Comparison of ENCODE assay signal across 8 cellular contexts in the genomic region with DNA sequence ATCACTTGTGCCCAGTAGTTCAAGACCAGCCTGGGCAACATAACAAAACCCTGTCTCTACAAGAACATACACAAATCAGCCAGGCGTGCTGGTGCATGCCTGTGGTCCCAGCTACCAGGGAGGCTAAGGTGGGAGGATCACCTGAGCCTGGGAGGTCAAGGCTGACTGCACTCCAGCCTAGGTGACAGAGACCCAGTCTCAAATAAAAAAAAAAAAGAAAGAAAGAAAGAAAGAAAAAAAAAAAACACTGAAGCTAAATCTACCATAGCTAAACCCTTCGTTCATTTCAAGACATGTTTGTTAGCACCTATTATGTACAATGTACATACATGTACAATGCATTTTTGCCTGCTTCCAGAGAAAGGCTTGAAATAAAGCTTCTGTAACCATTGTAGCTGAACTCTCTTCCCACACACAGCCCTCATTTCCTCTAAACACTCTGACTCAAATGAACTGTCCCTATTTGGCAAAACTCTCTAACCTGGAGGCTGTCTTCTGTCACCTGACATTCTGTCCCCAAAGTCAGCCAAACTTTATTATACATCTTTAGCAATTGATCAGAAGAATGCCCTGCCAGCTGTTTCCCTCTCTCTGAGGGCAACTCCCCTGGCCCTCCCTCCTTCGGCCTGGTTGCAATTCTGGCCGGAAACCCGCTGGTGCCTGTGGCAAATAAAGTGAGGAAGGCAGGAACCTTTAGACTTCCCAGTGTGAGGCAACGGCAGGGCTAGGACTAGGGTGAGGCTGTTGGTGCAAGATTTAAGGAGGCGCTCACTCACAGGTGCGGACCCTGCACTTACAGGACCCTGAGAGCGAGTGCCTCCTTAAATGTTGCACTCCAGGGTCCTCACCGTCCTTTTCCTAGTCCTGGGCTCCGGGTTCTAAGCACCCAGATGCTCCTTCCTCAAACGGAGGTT. TPM values are rescaled to one million over a fixed set of nuclear protein-coding genes. Genes with fewer than 3 reads are reported as not detected.
A peak's percentile ranks its signal among the peaks of the same experiment; 100 is the strongest.
DNase-seq lines count a peak whose midpoint lies in the region; ATAC-seq, FAIRE-seq and TF ChIP-seq lines count a peak whose summit lies in the region.

No MANE protein-coding gene starts in this region.

- H3K4me1 ChIP-seq in H1 (replicated peaks in 1 of 4; ENCODE audit: control insufficient read depth in 3 of 4, insufficient read depth in 4 of 4, low read length in 3 of 4) (peaks cover 0 to 11% (median 5%) of the 10 kb centered on the region in 4 experiments; a peak in 6 of 7 replicates), mesodermal cell (ENCODE audit: control insufficient read depth, insufficient read depth, low read length, poor library complexity, severe bottlenecking) (peaks cover 9% of the 10 kb centered on the region), stomach smooth muscle (ENCODE audit: control insufficient read depth, insufficient read depth, low read length) (peaks cover 24% of the 10 kb centered on the region)

- BruUV-seq in Calu3 (replicated peaks; lab: Mats Ljungman, UMichigan) = TSS peak; percentile 17

- H3K18ac ChIP-seq in H1 (ENCODE audit: extremely low read depth, low read length) = no peak overlapping the region

- no peak overlapping the region for H2BK5ac ChIP-seq in H1 (ENCODE audit: low read depth, low read length)

- H4K20me1 ChIP-seq in H1 (replicated peaks in 1 of 2; ENCODE audit: control insufficient read depth in 1 of 2, insufficient read depth in 2 of 2, low read length in 2 of 2) = peaks cover 0 to 1% of the 10 kb centered on the region in 2 experiments

- H3K79me2 ChIP-seq in H1 (ENCODE audit: control insufficient read depth in 1 of 2, insufficient read depth in 2 of 2, low read length in 2 of 2) = no peaks in the 10 kb centered on the region

- H3K9ac ChIP-seq in H1 (replicated peaks in 1 of 4; ENCODE audit: extremely low read depth in 1 of 4, low read depth in 3 of 4, low read length in 3 of 4) = peak overlapping the region in 1 of 4 experiments; percentile 7; a peak in 1 of 7 replicates
- H3K9ac ChIP-seq in stomach smooth muscle (ENCODE audit: low read length in 2 of 2) = peak overlapping the region; percentile 82 to 84

- H3K23me2 ChIP-seq in H1 (ENCODE audit: low read depth, low read length) = peaks cover 15% of the 10 kb centered on the region

- H3K79me1 ChIP-seq in H1 (ENCODE audit: low read depth, low read length) = no peaks in the 10 kb centered on the region

- H2BK120ac ChIP-seq in H1 (replicated peaks; ENCODE audit: low read depth, low read length) = no peak overlapping the region

- peak; percentile 41 for ATAC-seq in HG03342 (IDR thresholded peaks at IDR 0.05; ENCODE audit: unreplicated experiment)

- H3K9me3 ChIP-seq in H1 (ENCODE audit: insufficient read depth in 2 of 2, low read depth in 1 of 2, low read length in 1 of 2) (no peaks in the 10 kb centered on the region; a peak in 1 of 4 replicates), mesodermal cell (ENCODE audit: control insufficient read depth, low read length) (no peaks in the 10 kb centered on the region), stomach smooth muscle (ENCODE audit: control insufficient read depth in 2 of 2, low read length in 2 of 2) (no peaks in the 10 kb centered on the region)

- H4K91ac ChIP-seq in H1 (replicated peaks; ENCODE audit: insufficient read length, low read length) = no peak overlapping the region

- no peak overlapping the region for H2AK5ac ChIP-seq in H1 (ENCODE audit: low read depth, low read length)

- H3K36me3 ChIP-seq in H1 (ENCODE audit: control insufficient read depth in 2 of 4, insufficient read depth in 4 of 4, low read length in 3 of 4) = no peaks in the 10 kb centered on the region
- H3K36me3 ChIP-seq in mesodermal cell (ENCODE audit: control insufficient read depth, insufficient read depth, low read length) = peaks cover 11% of the 10 kb centered on the region
- H3K36me3 ChIP-seq in stomach smooth muscle (ENCODE audit: control insufficient read depth in 2 of 2, insufficient read depth in 2 of 2, low read length in 2 of 2) = no peaks in the 10 kb centered on the region

- POLR2A ChIA-PET in H1 (lab: Charles Lee; ENCODE audit: partially characterized antibody) = interaction anchor here (0.6 to 1.5 kb wide), 7 partner anchors 7 to 1662 kb away, joined by 3 to 4 read pairs (median 3); a partner anchor contains a TSS

- no peak for TF ChIP-seq CTCF in Calu3 (IDR thresholded peaks at IDR 0.05; ENCODE audit: unreplicated experiment)
- no peak for TF ChIP-seq CTCF in H1 (IDR thresholded peaks at IDR 0.05; ENCODE audit: control extremely low read depth in 1 of 3, insufficient read depth in 1 of 3, low read depth in 1 of 3, low read length in 3 of 3)

- no peak for TF ChIP-seq EP300 in H1 (IDR thresholded peaks at IDR 0.05; ENCODE audit: borderline replicate concordance in 1 of 2, low read depth in 2 of 2, low read length in 2 of 2)

- TF ChIP-seq RAD21 in H1 (IDR thresholded peaks at IDR 0.05 in 1 of 2, conservative IDR thresholded peaks at IDR 0.05 in 1 of 2; ENCODE audit: low read depth in 2 of 2, low read length in 2 of 2) = no peak

- peak overlapping the region; percentile 96 for H3K4me3 Mint-ChIP-seq in Calu3 (ENCODE audit: low read depth, unreplicated experiment)

- intact Hi-C loops in Calu3 (cut with micrococcal nuclease; ENCODE audit: unreplicated experiment) = no loop called here

- no peak overlapping the region; the same call in 1 of the 2 replicates for H2BK15ac ChIP-seq in H1 (ENCODE audit: low read length)

- no peak overlapping the region for H2AFZ ChIP-seq in H1 (ENCODE audit: low read length)

- peaks cover 19% of the 10 kb centered on the region for H3K4me1 Mint-ChIP-seq in Calu3 (ENCODE audit: low read depth, unreplicated experiment)

- H3K27me3 ChIP-seq in H1 (replicated peaks in 1 of 4; ENCODE audit: control insufficient read depth in 3 of 4, extremely low read depth in 1 of 4, insufficient read depth in 3 of 4, low read length in 3 of 4) = peaks cover 2 to 14% (median 10%) of the 10 kb centered on the region in 4 experiments
- H3K27me3 ChIP-seq in stomach smooth muscle (ENCODE audit: control insufficient read depth in 1 of 2, insufficient read depth in 2 of 2, low read length in 2 of 2) = no peaks in the 10 kb centered on the region

- no peak overlapping the region for H3K14ac ChIP-seq in H1 (ENCODE audit: insufficient read length)

- no peak overlapping the region for H2BK20ac ChIP-seq in H1 (ENCODE audit: low read length)

- H3K36me3 Mint-ChIP-seq in Calu3 (ENCODE audit: insufficient read depth, unreplicated experiment) = peaks cover 31% of the 10 kb centered on the region

- no peak overlapping the region for H4K5ac ChIP-seq in H1 (ENCODE audit: insufficient read length, low read depth, low read length)

- H2BK12ac ChIP-seq in H1 (ENCODE audit: low read depth, low read length) = no peak overlapping the region

- H3K27me3 Mint-ChIP-seq in Calu3 (ENCODE audit: unreplicated experiment) = no peaks in the 10 kb centered on the region

- 27% methylated on average over 12 of the region's 12 CpGs; no CpG with 5 or more reads in 1 of the 2 experiments for WGBS in H1 (ENCODE audit: extremely low coverage in 1 of 2, insufficient coverage in 1 of 2, insufficient read length in 1 of 2, insufficient replicate concordance in 2 of 2, low coverage in 1 of 2, low lambda C conversion rate in 2 of 2, missing lambda C conversion rate in 1 of 2), 2 experiments
- 4 to 6% methylated on average over 8 to 9 of the region's 12 CpGs for WGBS in mesodermal cell (ENCODE audit: insufficient coverage in 2 of 2), 2 experiments

- peak overlapping the region; percentile 7 for H3K27ac Mint-ChIP-seq in Calu3 (ENCODE audit: unreplicated experiment)

- no peak overlapping the region for H4K8ac ChIP-seq in H1 (ENCODE audit: extremely low read depth, insufficient read depth, low read length)

- TF ChIP-seq POLR2A in H1 (IDR thresholded peaks at IDR 0.05; ENCODE audit: control extremely low read depth in 1 of 2, low read depth in 2 of 2, low read length in 2 of 2) = no peak

- CTCF ChIA-PET in Calu3 (lab: Charles Lee) = interaction anchor here (1.0 to 2.2 kb wide), 6 partner anchors 59 to 143 kb away, joined by 3 to 7 read pairs (median 5); a partner anchor contains a TSS
- CTCF ChIA-PET in H1 (lab: Charles Lee; ENCODE audit: partially characterized antibody) = interaction anchor here (0.5 to 10.0 kb wide), 12 partner anchors 10 to 297 kb away, joined by 3 to 192 read pairs (median 4); a partner anchor contains a TSS

- H3K4me2 ChIP-seq in H1 (ENCODE audit: insufficient read depth in 1 of 2, low read depth in 2 of 2, low read length in 2 of 2) = peak overlapping the region; percentile 80 to 82

- DNase-seq in Calu3 = peak; percentile 83
- DNase-seq in UCSD-AML1 (lab: John Stamatoyannopoulos, UW; ENCODE audit: unreplicated experiment) = peak; percentile 85
- DNase-seq in H1 (ENCODE audit: low read depth in 1 of 2, low spot score in 2 of 2) = peak in 1 of 2 experiments; percentile 63
- no peak for DNase-seq in mesenteric fat pad (ENCODE audit: low spot score)
- DNase-seq in GM19240 (ENCODE audit: insufficient read length, low spot score) = no peak

- H3K27ac ChIP-seq in H1 (ENCODE audit: low read depth, low read length) = no peak overlapping the region
- H3K27ac ChIP-seq in mesodermal cell (ENCODE audit: low read depth, low read length, severe bottlenecking) = no peak overlapping the region
- H3K27ac ChIP-seq in stomach smooth muscle (ENCODE audit: low read length) = peak overlapping the region; percentile 76

- no peak overlapping the region for H3K56ac ChIP-seq in H1 (replicated peaks; ENCODE audit: insufficient read length, low read depth, low read length)

- no peak overlapping the region for H3K4ac ChIP-seq in H1 (replicated peaks; ENCODE audit: insufficient read length, low read depth, low read length)

- FAIRE-seq in H1 (lab: Jason Lieb, UNC) = no peak

- H3K9me3 Mint-ChIP-seq in Calu3 (ENCODE audit: low read depth, unreplicated experiment) = no peaks in the 10 kb centered on the region

- H3K4me3 ChIP-seq in H1 (ENCODE audit: extremely low read depth in 1 of 4, insufficient read depth in 2 of 4, low read depth in 3 of 4, low read length in 4 of 4) (peak overlapping the region; percentile 64 to 92 (median 74); a peak in 7 of 8 replicates), mesodermal cell (ENCODE audit: extremely low read depth, insufficient read depth, low read length, poor library complexity, severe bottlenecking) (peak overlapping the region; percentile 88), stomach smooth muscle (ENCODE audit: low read length in 2 of 2) (peak overlapping the region; percentile 88 to 92)

- no peak overlapping the region for H3K23ac ChIP-seq in H1 (ENCODE audit: insufficient read length)

RNA-seq across cellular contexts. Expression of a gene that starts 1.8 kb away (rescaled TPM):
- total RNA-seq in Calu3 (2022) (44.8 and 48.4 TPM in 2 replicates), mesenteric fat pad (20.4 TPM)
- 18.6 and 19.9 TPM in 2 replicates for total RNA-seq in H1 (2021; fragmentation: NEBNext Ultra II Directional; extraction: Animal tissue kit (Norgen Biotek cat#: 25700))
- polyA plus RNA-seq in H1 (2011; rRNA removed) = 92.7 and 96.0 TPM in 2 replicates
- 53.2 TPM for polyA plus RNA-seq in H1 (2011; cell fraction: cytosol; rRNA removed)
- polyA plus RNA-seq in H1 (2011; cell fraction: nucleus; rRNA removed) = 79.8 TPM
- 17.1 to 36.3 TPM (median 33.6 TPM) in 4 replicates for polyA plus RNA-seq in H1 (2012, experiment 1 of 2)
- 32.6 TPM for polyA plus RNA-seq in H1 (2012, experiment 2 of 2)
- 38.2 TPM for polyA plus RNA-seq in H1 (2013, experiment 1 of 2)
- 32.9 TPM for polyA plus RNA-seq in H1 (2013, experiment 2 of 2)
- polyA minus RNA-seq in H1 (2011; rRNA and poly(A)+ RNA removed) = 30.1 and 31.6 TPM in 2 replicates
- polyA minus RNA-seq in H1 (2011; cell fraction: cytosol; rRNA and poly(A)+ RNA removed) = 15.7 TPM
- 10.8 TPM for polyA minus RNA-seq in H1 (2011; cell fraction: nucleus; rRNA and poly(A)+ RNA removed)
- 42.9 TPM for polyA plus RNA-seq in mesodermal cell (2013, experiment 1 of 2)
- 40.8 TPM for polyA plus RNA-seq in mesodermal cell (2013, experiment 2 of 2)

RNA-seq across cellular contexts. Expression of a gene that starts 7.8 kb away (rescaled TPM):
- 2.2 and 2.8 TPM in 2 replicates for total RNA-seq in Calu3 (2022)
- not detected in 2 replicates for total RNA-seq in H1 (2021; fragmentation: NEBNext Ultra II Directional; extraction: Animal tissue kit (Norgen Biotek cat#: 25700))
- polyA plus RNA-seq in H1 (2011; rRNA removed) = 0.05 and 0.16 TPM in 2 replicates
- polyA plus RNA-seq in H1 (2011; cell fraction: cytosol; rRNA removed) = not detected
- polyA plus RNA-seq in H1 (2011; cell fraction: nucleus; rRNA removed) = 0.10 TPM
- polyA plus RNA-seq in H1 (2012, experiment 1 of 2) = 0.25 to 0.71 TPM (median 0.55 TPM) in 4 replicates
- 0.16 TPM for polyA plus RNA-seq in H1 (2012, experiment 2 of 2)
- 0.28 TPM for polyA plus RNA-seq in H1 (2013, experiment 1 of 2)
- 0.20 TPM for polyA plus RNA-seq in H1 (2013, experiment 2 of 2)
- polyA minus RNA-seq in H1 (2011; rRNA and poly(A)+ RNA removed) = not detected in 2 replicates
- polyA minus RNA-seq in H1 (2011; cell fraction: cytosol; rRNA and poly(A)+ RNA removed) = not detected
- 0.30 TPM for polyA minus RNA-seq in H1 (2011; cell fraction: nucleus; rRNA and poly(A)+ RNA removed)
- polyA plus RNA-seq in mesodermal cell (2013, experiment 1 of 2) = 1.0 TPM
- 1.2 TPM for polyA plus RNA-seq in mesodermal cell (2013, experiment 2 of 2)
- total RNA-seq in mesenteric fat pad = 1.7 TPM

RNA-seq across cellular contexts. Expression of a gene that starts 20.6 kb away (rescaled TPM):
- total RNA-seq in Calu3 (2022) = 24.7 and 25.7 TPM in 2 replicates
- total RNA-seq in H1 (2021; fragmentation: NEBNext Ultra II Directional; extraction: Animal tissue kit (Norgen Biotek cat#: 25700)) = 7.5 and 8.5 TPM in 2 replicates
- polyA plus RNA-seq in H1 (2011; rRNA removed) = 4.0 and 6.5 TPM in 2 replicates
- 6.4 TPM for polyA plus RNA-seq in H1 (2011; cell fraction: cytosol; rRNA removed)
- 15.0 TPM for polyA plus RNA-seq in H1 (2011; cell fraction: nucleus; rRNA removed)
- polyA plus RNA-seq in H1 (2012, experiment 1 of 2) = 4.4 to 7.9 TPM (median 7.4 TPM) in 4 replicates
- 4.7 TPM for polyA plus RNA-seq in H1 (2012, experiment 2 of 2)
- polyA plus RNA-seq in H1 (2013, experiment 1 of 2) = 5.8 TPM
- polyA plus RNA-seq in H1 (2013, experiment 2 of 2) = 6.0 TPM
- 3.1 and 3.2 TPM in 2 replicates for polyA minus RNA-seq in H1 (2011; rRNA and poly(A)+ RNA removed)
- 6.4 TPM for polyA minus RNA-seq in H1 (2011; cell fraction: cytosol; rRNA and poly(A)+ RNA removed)
- polyA minus RNA-seq in H1 (2011; cell fraction: nucleus; rRNA and poly(A)+ RNA removed) = 9.0 TPM
- polyA plus RNA-seq in mesodermal cell (2013, experiment 1 of 2) = 16.6 TPM
- 13.9 TPM for polyA plus RNA-seq in mesodermal cell (2013, experiment 2 of 2)
- total RNA-seq in mesenteric fat pad = 5.5 TPM

RNA-seq across cellular contexts. Expression of a gene that starts 50.1 kb away (rescaled TPM):
- total RNA-seq in Calu3 (2022) (55.8 and 56.8 TPM in 2 replicates), mesenteric fat pad (18.2 TPM)
- total RNA-seq in H1 (2021; fragmentation: NEBNext Ultra II Directional; extraction: Animal tissue kit (Norgen Biotek cat#: 25700)) = 42.5 and 48.5 TPM in 2 replicates
- polyA plus RNA-seq in H1 (2011; rRNA removed) = 44.4 and 57.9 TPM in 2 replicates
- polyA plus RNA-seq in H1 (2011; cell fraction: cytosol; rRNA removed) = 67.6 TPM
- polyA plus RNA-seq in H1 (2011; cell fraction: nucleus; rRNA removed) = 57.1 TPM
- polyA plus RNA-seq in H1 (2012, experiment 1 of 2) = 42.3 to 62.5 TPM (median 56.6 TPM) in 4 replicates
- 33.9 TPM for polyA plus RNA-seq in H1 (2012, experiment 2 of 2)
- 25.9 TPM for polyA plus RNA-seq in H1 (2013, experiment 1 of 2)
- 24.4 TPM for polyA plus RNA-seq in H1 (2013, experiment 2 of 2)
- polyA minus RNA-seq in H1 (2011; rRNA and poly(A)+ RNA removed) = 37.1 and 50.1 TPM in 2 replicates
- polyA minus RNA-seq in H1 (2011; cell fraction: cytosol; rRNA and poly(A)+ RNA removed) = 37.6 TPM
- 43.9 TPM for polyA minus RNA-seq in H1 (2011; cell fraction: nucleus; rRNA and poly(A)+ RNA removed)
- polyA plus RNA-seq in mesodermal cell (2013, experiment 1 of 2) = 58.4 TPM
- polyA plus RNA-seq in mesodermal cell (2013, experiment 2 of 2) = 57.7 TPM

RNA-seq across cellular contexts. Expression of a gene that starts 50.4 kb away (rescaled TPM):
- total RNA-seq in Calu3 (2022) (0.17 and 0.76 TPM in 2 replicates), mesenteric fat pad (2.2 TPM)
- total RNA-seq in H1 (2021; fragmentation: NEBNext Ultra II Directional; extraction: Animal tissue kit (Norgen Biotek cat#: 25700)) = 7.5 and 9.2 TPM in 2 replicates
- 27.1 and 31.3 TPM in 2 replicates for polyA plus RNA-seq in H1 (2011; rRNA removed)
- polyA plus RNA-seq in H1 (2011; cell fraction: cytosol; rRNA removed) = 28.1 TPM
- polyA plus RNA-seq in H1 (2011; cell fraction: nucleus; rRNA removed) = 20.9 TPM
- 20.5 to 24.4 TPM (median 22.4 TPM) in 4 replicates for polyA plus RNA-seq in H1 (2012, experiment 1 of 2)
- 41.5 TPM for polyA plus RNA-seq in H1 (2012, experiment 2 of 2)
- 7.1 TPM for polyA plus RNA-seq in H1 (2013, experiment 1 of 2)
- polyA plus RNA-seq in H1 (2013, experiment 2 of 2) = 7.6 TPM
- 11.0 and 16.5 TPM in 2 replicates for polyA minus RNA-seq in H1 (2011; rRNA and poly(A)+ RNA removed)
- 2.3 TPM for polyA minus RNA-seq in H1 (2011; cell fraction: cytosol; rRNA and poly(A)+ RNA removed)
- 5.3 TPM for polyA minus RNA-seq in H1 (2011; cell fraction: nucleus; rRNA and poly(A)+ RNA removed)
- polyA plus RNA-seq in mesodermal cell (2013, experiment 1 of 2) = 1.7 TPM
- 0.91 TPM for polyA plus RNA-seq in mesodermal cell (2013, experiment 2 of 2)

Comparison
In these comparisons a context has a peak if more than half of its experiments do, and no peak if none do; other contexts are left out.
1. DNase-seq: peak in Calu3 (single experiment) and UCSD-AML1 (single experiment); none in mesenteric fat pad (single experiment) and GM19240 (single experiment).
2. Peak in every context shown above with its lines, with median percentiles within 50 percentile points of each other: H3K4me3 ChIP-seq.